Comparison of ENCODE assay signal across 19 cellular contexts in the genomic region with DNA sequence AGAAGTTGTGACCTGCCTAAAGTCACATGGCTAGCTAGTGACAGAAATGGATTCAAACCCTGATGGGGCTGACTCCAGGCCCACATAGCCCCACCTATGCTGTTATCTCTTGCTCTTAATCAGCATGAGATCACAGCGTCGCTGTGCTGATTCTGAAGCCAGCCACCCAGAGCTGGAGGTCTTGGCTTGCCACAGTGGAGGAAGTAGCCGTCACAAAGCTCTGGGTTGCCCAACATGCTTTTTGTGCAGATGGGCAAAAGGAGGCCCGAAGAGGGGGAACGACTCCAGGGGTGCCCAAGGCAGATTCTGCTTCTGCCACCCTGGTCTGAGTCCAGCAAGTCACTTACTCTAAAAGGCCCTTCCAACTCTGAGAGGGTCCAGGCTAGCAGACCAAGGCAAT. TPM values are rescaled to one million over a fixed set of nuclear protein-coding genes. Genes with fewer than 3 reads are reported as not detected.
DNase-seq lines count a peak whose midpoint lies in the region; ATAC-seq lines count a peak whose summit lies in the region.
"Had no signal": no experiment of that assay in that cellular context is flagged by ENCODE, and none has a peak within 500 bp of the region (broad histone marks: within the 10 kb centered on the region; RNA-seq: fewer than 3 reads in every experiment).

No MANE protein-coding gene starts in this region.

- DNase-seq in GF-D8 (lab: John Stamatoyannopoulos, UW) (peak; percentile 90), SIG-M5 (lab: John Stamatoyannopoulos, UW) (peak; percentile 22), globus pallidus (ENCODE audit: low spot score) (peak; percentile 26), trophoblast cell (peak; percentile 73 to 83), NAMALWA (ENCODE audit: low spot score) (no peak), NCI-H146 treated with DMSO at 0.1 percent for 48 hours (lab: John Stamatoyannopoulos, UW; ENCODE audit: unreplicated experiment) (no peak)
- DNase-seq: ACHN; activated naive CD8-positive, alpha-beta T cell treated with anti-CD3 and anti-CD28 coated beads, Interleukin-2, amount 50 U/mL, for 24 hours; brain microvascular endothelial cell; CD4-positive, alpha-beta T cell; cortex of kidney; kidney glomerular epithelial cell; NCI-H2171 treated with DMSO at 0.1 percent for 48 hours; NCI-H748 treated with DMSO at 0.1 percent for 48 hours; PC-9; SK-N-SH had no signal

- no peak overlapping the region for H3K23ac ChIP-seq in trophoblast cell (ENCODE audit: low read length)

- H3K18ac ChIP-seq in trophoblast cell (ENCODE audit: low read length), result no peak overlapping the region

- no peak overlapping the region for H2BK5ac ChIP-seq in trophoblast cell (ENCODE audit: low read depth, low read length, poor library complexity)

- no peak overlapping the region for H2AK5ac ChIP-seq in trophoblast cell (ENCODE audit: low read length)

- no peak overlapping the region for H2AFZ ChIP-seq in trophoblast cell (ENCODE audit: insufficient read depth, low read length, poor library complexity)
- H2AFZ ChIP-seq: PC-9 had no signal

- ATAC-seq in GM18909 (IDR thresholded peaks at IDR 0.05; ENCODE audit: poor library complexity, unreplicated experiment), result no peak
- no peak for ATAC-seq in GM21528 (IDR thresholded peaks at IDR 0.05; ENCODE audit: low FRiP score, unreplicated experiment)
- ATAC-seq: activated naive CD8-positive, alpha-beta T cell treated with anti-CD3 and anti-CD28 coated beads, Interleukin-2, amount 50 U/mL, for 24 hours had no signal

- no peak overlapping the region for H3K4me3 ChIP-seq in trophoblast cell (ENCODE audit: low read depth, low read length)
- H3K4me3 ChIP-seq: PC-9, vagina had no signal

- H3K14ac ChIP-seq in trophoblast cell (ENCODE audit: low read length), result no peak overlapping the region

- H3K79me1 ChIP-seq in trophoblast cell (ENCODE audit: low read length), result no peaks in the 10 kb centered on the region

- H4K8ac ChIP-seq in trophoblast cell (ENCODE audit: low read depth, low read length), result no peak overlapping the region

- H3K9me3 ChIP-seq in trophoblast cell (ENCODE audit: insufficient read depth, low read depth, low read length), result peaks cover 1% of the 10 kb centered on the region
- H3K9me3 ChIP-seq: SK-N-SH, vagina had no signal

- no CpG with 5 or more reads among the region's 5 CpGs for WGBS in trophoblast cell (ENCODE audit: extremely low coverage, insufficient coverage, insufficient read length)

- no peaks in the 10 kb centered on the region for H3K36me3 ChIP-seq in trophoblast cell (ENCODE audit: control insufficient read depth in 1 of 2, insufficient read depth in 2 of 2, low read length in 2 of 2)
- H3K36me3 ChIP-seq: brain microvascular endothelial cell, vagina had no signal

- H3K4me1 ChIP-seq in trophoblast cell (ENCODE audit: control insufficient read depth in 1 of 2, insufficient read depth in 2 of 2, low read length in 2 of 2), result no peaks in the 10 kb centered on the region

- H3K27me3 ChIP-seq in trophoblast cell (ENCODE audit: insufficient read depth, low read length), result no peaks in the 10 kb centered on the region
- H3K27me3 ChIP-seq: vagina had no signal

- no peak overlapping the region for H3K4me2 ChIP-seq in trophoblast cell (ENCODE audit: low read length)
- H3K4me2 ChIP-seq: PC-9, SK-N-SH had no signal

- H3K9ac ChIP-seq in trophoblast cell (ENCODE audit: low read length), result no peak overlapping the region
- H3K9ac ChIP-seq: SK-N-SH had no signal

- H4K12ac ChIP-seq in trophoblast cell (ENCODE audit: low read depth, low read length), result no peak overlapping the region

- H4K91ac ChIP-seq in trophoblast cell (ENCODE audit: low read depth, low read length), result no peak overlapping the region

- H3K4ac ChIP-seq in trophoblast cell (ENCODE audit: low read depth, low read length), result no peak overlapping the region

- no peak overlapping the region for H2BK12ac ChIP-seq in trophoblast cell (ENCODE audit: low read length)

- no peak overlapping the region for H3K27ac ChIP-seq in trophoblast cell (ENCODE audit: low read depth, low read length)
- H3K27ac ChIP-seq: brain microvascular endothelial cell, PC-9, vagina had no signal

- H3K79me2 ChIP-seq in trophoblast cell (ENCODE audit: control insufficient read depth, insufficient read depth, low read length, poor library complexity), result no peaks in the 10 kb centered on the region

- H2BK120ac ChIP-seq in trophoblast cell (ENCODE audit: insufficient read depth, low read length, poor library complexity), result no peak overlapping the region

RNA-seq across cellular contexts. Expression of a gene that starts 14.7 kb away (rescaled TPM):
- 1.2 TPM in 2 replicates for polyA plus RNA-seq in trophoblast cell (2013)

RNA-seq across cellular contexts. Expression of a gene that starts 38.5 kb away (rescaled TPM):
- polyA plus RNA-seq in trophoblast cell (2013), result 3.2 TPM in 2 replicates

RNA-seq across cellular contexts. Expression of a gene that starts 56.9 kb away (rescaled TPM):
- polyA plus RNA-seq in trophoblast cell (2013), result 15.3 and 15.4 TPM in 2 replicates

Comparison
In these comparisons a context has a peak if more than half of its experiments do, and no peak if none do; other contexts are left out.
1. DNase-seq: peak in GF-D8 (single experiment), SIG-M5 (single experiment), globus pallidus (single experiment) and trophoblast cell (2 of 2); none in NAMALWA (single experiment) and NCI-H146 treated with DMSO at 0.1 percent for 48 hours (single experiment).